In genomic region chr15:91302588-91303439, GRCh38 we compare ENCODE assay signal across 8 cellular contexts.
DNase-seq lines count a peak whose midpoint lies in the region; ATAC-seq and TF ChIP-seq lines count a peak whose summit lies in the region.

No MANE protein-coding gene starts in this region.

- peaks cover 32% of the 10 kb centered on the region for H3K27me3 ChIP-seq in foreskin keratinocyte

- H3K4me3 ChIP-seq in HFF-Myc (replicated peaks; ENCODE audit: low read depth, low read length) (no peak overlapping the region), WI38 (ENCODE audit: low read depth, low read length) (no peak overlapping the region)

- ATAC-seq in foreskin keratinocyte: peak; percentile 73
- no peak for ATAC-seq in GM18909 (IDR thresholded peaks at IDR 0.05; ENCODE audit: poor library complexity, unreplicated experiment)

- H3K4me1 ChIP-seq in foreskin keratinocyte: no peaks in the 10 kb centered on the region

- DNase-seq in activated CD4-positive, alpha-beta T cell treated with anti-CD3 and anti-CD28 coated beads for 4 hours: peak; percentile 15
- no peak for DNase-seq in activated CD4-positive, alpha-beta T cell treated with anti-CD3 and anti-CD28 coated beads for 1 hour
- DNase-seq in HFF-Myc (ENCODE audit: extremely low read depth, low read depth) (peak; percentile 24), NCI-H2171 (lab: John Stamatoyannopoulos, UW) (peak; percentile 79), foreskin keratinocyte (peak; percentile 14 to 39), nucleus accumbens (lab: John Stamatoyannopoulos, UW) (peak in 32 of 56 donors; percentile 1 to 44 (median 17))

- H3K27ac ChIP-seq in foreskin keratinocyte: no peak overlapping the region

- TF ChIP-seq CTCF in HFF-Myc (IDR thresholded peaks at IDR 0.05; ENCODE audit: low read depth, low read length, missing control alignments): peak; percentile 62
- peak; percentile 49 for TF ChIP-seq CTCF in WI38 (IDR thresholded peaks at IDR 0.05; ENCODE audit: low read depth, low read length)
- TF ChIP-seq CTCF in foreskin keratinocyte (conservative IDR thresholded peaks at IDR 0.05): peak; percentile 86
